In the genomic region with DNA sequence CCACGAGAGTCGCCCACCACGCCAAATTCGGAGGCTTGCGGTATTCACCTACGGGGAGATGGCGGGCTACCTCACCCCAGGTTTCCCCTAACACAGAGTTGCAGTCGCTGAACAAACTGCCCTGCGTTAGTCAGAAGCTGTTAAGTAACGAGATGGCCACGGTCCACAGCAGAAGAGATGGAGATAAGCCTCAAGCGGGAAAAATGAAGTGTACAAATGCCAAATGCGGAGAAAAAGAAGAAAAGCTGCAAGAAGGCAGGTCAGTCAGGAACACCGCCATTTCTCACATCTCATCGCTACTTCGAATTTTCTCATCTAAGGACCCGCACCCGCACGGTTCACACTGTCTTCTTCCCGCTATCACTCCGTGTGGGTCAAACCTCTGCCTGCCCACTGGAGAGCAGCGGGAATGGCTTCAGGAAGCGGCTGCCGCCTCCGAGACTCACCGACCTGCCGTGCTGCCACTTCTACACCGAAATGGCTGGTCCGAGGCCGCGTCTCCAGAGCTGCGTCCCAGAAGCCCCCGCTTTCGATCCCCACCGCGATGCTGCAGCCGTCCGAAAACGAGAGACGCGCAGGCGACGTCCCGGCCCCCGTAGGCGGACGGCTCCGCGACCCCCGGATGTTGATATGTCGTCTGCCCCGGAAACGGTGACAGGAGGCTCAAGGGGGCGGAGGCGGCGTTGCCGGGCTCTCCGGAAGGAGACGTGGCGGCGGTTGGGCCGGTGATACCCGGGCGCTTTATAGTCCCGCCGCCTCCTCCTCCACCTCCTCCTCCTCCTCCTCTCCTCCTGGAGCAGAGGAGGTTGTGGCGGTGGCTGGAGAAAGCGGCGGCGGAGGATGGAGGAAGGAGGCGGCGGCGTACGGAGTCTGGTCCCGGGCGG, we compare ENCODE assay signal across 8 cellular contexts. TPM values are rescaled to one million over a fixed set of nuclear protein-coding genes. Genes with fewer than 3 reads are reported as not detected.
DNase-seq lines count a peak whose midpoint lies in the region; ATAC-seq, FAIRE-seq and TF ChIP-seq lines count a peak whose summit lies in the region.

A gene with protein sequence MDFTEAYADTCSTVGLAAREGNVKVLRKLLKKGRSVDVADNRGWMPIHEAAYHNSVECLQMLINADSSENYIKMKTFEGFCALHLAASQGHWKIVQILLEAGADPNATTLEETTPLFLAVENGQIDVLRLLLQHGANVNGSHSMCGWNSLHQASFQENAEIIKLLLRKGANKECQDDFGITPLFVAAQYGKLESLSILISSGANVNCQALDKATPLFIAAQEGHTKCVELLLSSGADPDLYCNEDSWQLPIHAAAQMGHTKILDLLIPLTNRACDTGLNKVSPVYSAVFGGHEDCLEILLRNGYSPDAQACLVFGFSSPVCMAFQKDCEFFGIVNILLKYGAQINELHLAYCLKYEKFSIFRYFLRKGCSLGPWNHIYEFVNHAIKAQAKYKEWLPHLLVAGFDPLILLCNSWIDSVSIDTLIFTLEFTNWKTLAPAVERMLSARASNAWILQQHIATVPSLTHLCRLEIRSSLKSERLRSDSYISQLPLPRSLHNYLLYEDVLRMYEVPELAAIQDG (minus strand): TSS at position 583 of the 884 bp plus-strand sequence. CDS start 21,381 bp downstream, outside the sequence.
A gene with protein sequence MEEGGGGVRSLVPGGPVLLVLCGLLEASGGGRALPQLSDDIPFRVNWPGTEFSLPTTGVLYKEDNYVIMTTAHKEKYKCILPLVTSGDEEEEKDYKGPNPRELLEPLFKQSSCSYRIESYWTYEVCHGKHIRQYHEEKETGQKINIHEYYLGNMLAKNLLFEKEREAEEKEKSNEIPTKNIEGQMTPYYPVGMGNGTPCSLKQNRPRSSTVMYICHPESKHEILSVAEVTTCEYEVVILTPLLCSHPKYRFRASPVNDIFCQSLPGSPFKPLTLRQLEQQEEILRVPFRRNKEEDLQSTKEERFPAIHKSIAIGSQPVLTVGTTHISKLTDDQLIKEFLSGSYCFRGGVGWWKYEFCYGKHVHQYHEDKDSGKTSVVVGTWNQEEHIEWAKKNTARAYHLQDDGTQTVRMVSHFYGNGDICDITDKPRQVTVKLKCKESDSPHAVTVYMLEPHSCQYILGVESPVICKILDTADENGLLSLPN (plus strand): TSS at position 674 of the 884 bp plus-strand sequence. CDS start 167 bp downstream, at position 841.

- H3K4me3 Mint-ChIP-seq in T-cell (peak within 1 kb of the TSS; percentile 97 to 99 (median 97)), type B pancreatic cell (peak within 1 kb of the TSS; percentile 98)

- DNase-seq in GM12892 (ENCODE audit: insufficient read length) (peak; percentile 80), NCI-H1417 treated with DMSO at 0.1 percent for 48 hours (lab: John Stamatoyannopoulos, UW) (peak; percentile 48), T-cell (peak; percentile 63 to 92 (median 86)), heart left ventricle (peak; percentile 92 to 94 (median 93)), posterior cingulate gyrus (peak; percentile 91 to 99 (median 93)), type B pancreatic cell (ENCODE audit: extremely low spot score, unreplicated experiment) (peak; percentile 89)

- CTCF ChIA-PET in T-cell (lab: Charles Lee), result interaction anchor here in 1 of 2 donors (3.1 kb wide), 1 partner anchor 19 kb away, joined by 21 read pairs; a partner anchor contains a TSS

- peak in 1 of 12 donors; percentile 7 for TF ChIP-seq CTCF in heart left ventricle (IDR thresholded peaks at IDR 0.05)
- TF ChIP-seq CTCF in type B pancreatic cell (conservative IDR thresholded peaks at IDR 0.05), result no peak

- H3K36me3 Mint-ChIP-seq in T-cell (peaks cover 8% of the 10 kb centered on the region), type B pancreatic cell (peaks cover 11% of the 10 kb centered on the region)

- intact Hi-C loops in heart left ventricle (cut with DNase I), result no loop called here
- intact Hi-C loops in posterior cingulate gyrus (cut with DNase I), result no loop called here

- ATAC-seq in HG02798 (IDR thresholded peaks at IDR 0.05; ENCODE audit: poor library complexity, unreplicated experiment) (peak; percentile 97), T-cell (replicated peaks in 1 of 4) (peak; percentile 92 to 94 (median 94)), heart left ventricle (peak; percentile 95 to 99 (median 98))

- FAIRE-seq in GM12892 (lab: Jason Lieb, UNC), result peak; percentile 93

- H3K27ac Mint-ChIP-seq in T-cell (peak within 1 kb of the TSS; percentile 93 to 95), type B pancreatic cell (peak within 1 kb of the TSS; percentile 90)

- no peaks in the 10 kb centered on the region for H3K27me3 ChIP-seq in heart left ventricle

- H3K4me1 ChIP-seq in heart left ventricle, result peaks cover 0 to 55% (median 28%) of the 10 kb centered on the region in 12 donors

- H3K27me3 Mint-ChIP-seq in T-cell (no peaks in the 10 kb centered on the region), type B pancreatic cell (no peaks in the 10 kb centered on the region)

- POLR2A ChIA-PET in T-cell (lab: Charles Lee), result interaction anchor here (0.5 to 3.5 kb wide), 4 partner anchors 9 to 366 kb away, joined by 3 to 27 read pairs (median 11); a partner anchor contains a TSS

- H3K27ac ChIP-seq in adipose tissue (ENCODE audit: low read depth, low read length), result no peak within 1 kb of the TSS
- peak within 1 kb of the TSS; percentile 63 to 90 (median 82) for H3K27ac ChIP-seq in heart left ventricle

- 1% methylated on average over 67 to 76 of the region's 76 CpGs for WGBS in adipose tissue, 3 donors
- 0 to 1% (median 0%) methylated on average over 29 to 76 of the region's 76 CpGs for WGBS in heart left ventricle, 4 donors

- no peaks in the 10 kb centered on the region for H3K9me3 ChIP-seq in heart left ventricle

- H3K36me3 ChIP-seq in heart left ventricle, result peaks cover 0 to 9% (median 2%) of the 10 kb centered on the region in 9 donors

- H3K4me1 Mint-ChIP-seq in T-cell (peaks cover 63 to 65% (median 64%) of the 10 kb centered on the region in 3 donors), type B pancreatic cell (ENCODE audit: unreplicated experiment) (peaks cover 22% of the 10 kb centered on the region)

- no peaks in the 10 kb centered on the region for H3K9me3 Mint-ChIP-seq in T-cell
- H3K9me3 Mint-ChIP-seq in type B pancreatic cell, result no peaks in the 10 kb centered on the region

- TF ChIP-seq POLR2A in GM12892 (IDR thresholded peaks at IDR 0.05; ENCODE audit: low read depth, low read length), result peak; percentile 91
- peak in 1 of 2 donors; percentile 68 for TF ChIP-seq POLR2A in heart left ventricle (IDR thresholded peaks at IDR 0.05)

- peak within 1 kb of the TSS; percentile 54 to 97 (median 92) for H3K4me3 ChIP-seq in heart left ventricle

RNA-seq across cellular contexts. Expression of the first gene that starts in this region (rescaled TPM):
- 14.0 TPM for polyA plus RNA-seq in GM12892 (2012; ENCODE audit: missing spikeins)
- total RNA-seq in T-cell (10 to 100 TPM; 27.5 to 36.4 (median 30.7) TPM), heart left ventricle (10 to 100 TPM in 5 of 9 donors, 1 to 10 TPM in 4; 7.0 to 18.0 (median 11.6) TPM), type B pancreatic cell (ENCODE audit: low replicate concordance) (16.8 and 47.7 TPM in 2 replicates)
- polyA plus RNA-seq in adipose tissue (10 to 100 TPM in 1 of 3 donors, 1 to 10 TPM in 2; 3.4 to 10.1 (median 5.5) TPM), heart left ventricle (1 to 10 TPM; 4.2 to 6.7 TPM)

RNA-seq across cellular contexts. Expression of the second gene that starts in this region (rescaled TPM):
- polyA plus RNA-seq in GM12892 (2012; ENCODE audit: missing spikeins), result 20.7 TPM
- total RNA-seq in T-cell, result 10 to 100 TPM; 16.7 to 28.3 (median 25.2) TPM
- polyA plus RNA-seq in adipose tissue, result 10 to 100 TPM; 34.4 to 45.2 (median 34.8) TPM
- total RNA-seq in heart left ventricle, result 10 to 100 TPM; 32.3 to 49.8 (median 42.7) TPM
- polyA plus RNA-seq in heart left ventricle, result 10 to 100 TPM; 14.6 to 63.6 TPM
- 41.7 and 43.8 TPM in 2 replicates for total RNA-seq in type B pancreatic cell (ENCODE audit: low replicate concordance)
